Comparison of ENCODE assay signal across 1 cellular context in genomic region chr2:121377676-121378075, GRCh38.
TF ChIP-seq lines count a peak whose summit lies in the region.

No MANE protein-coding gene starts in this region.

TF ChIP-seq in HepG2, 621 proteins besides CTCF, POLR2A, EP300 and RAD21 (continued from another document):
- TF ChIP-seq ZNF768 (CRISPR knock-in tag; IDR thresholded peaks at IDR 0.05): no peak
- no peak for TF ChIP-seq ZNF790 (CRISPR knock-in tag; IDR thresholded peaks at IDR 0.05; ENCODE audit: borderline replicate concordance)
- TF ChIP-seq, protein P1, sequence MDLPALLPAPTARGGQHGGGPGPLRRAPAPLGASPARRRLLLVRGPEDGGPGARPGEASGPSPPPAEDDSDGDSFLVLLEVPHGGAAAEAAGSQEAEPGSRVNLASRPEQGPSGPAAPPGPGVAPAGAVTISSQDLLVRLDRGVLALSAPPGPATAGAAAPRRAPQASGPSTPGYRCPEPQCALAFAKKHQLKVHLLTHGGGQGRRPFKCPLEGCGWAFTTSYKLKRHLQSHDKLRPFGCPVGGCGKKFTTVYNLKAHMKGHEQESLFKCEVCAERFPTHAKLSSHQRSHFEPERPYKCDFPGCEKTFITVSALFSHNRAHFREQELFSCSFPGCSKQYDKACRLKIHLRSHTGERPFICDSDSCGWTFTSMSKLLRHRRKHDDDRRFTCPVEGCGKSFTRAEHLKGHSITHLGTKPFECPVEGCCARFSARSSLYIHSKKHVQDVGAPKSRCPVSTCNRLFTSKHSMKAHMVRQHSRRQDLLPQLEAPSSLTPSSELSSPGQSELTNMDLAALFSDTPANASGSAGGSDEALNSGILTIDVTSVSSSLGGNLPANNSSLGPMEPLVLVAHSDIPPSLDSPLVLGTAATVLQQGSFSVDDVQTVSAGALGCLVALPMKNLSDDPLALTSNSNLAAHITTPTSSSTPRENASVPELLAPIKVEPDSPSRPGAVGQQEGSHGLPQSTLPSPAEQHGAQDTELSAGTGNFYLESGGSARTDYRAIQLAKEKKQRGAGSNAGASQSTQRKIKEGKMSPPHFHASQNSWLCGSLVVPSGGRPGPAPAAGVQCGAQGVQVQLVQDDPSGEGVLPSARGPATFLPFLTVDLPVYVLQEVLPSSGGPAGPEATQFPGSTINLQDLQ (CRISPR knock-in tag; IDR thresholded peaks at IDR 0.05): no peak
- no peak for TF ChIP-seq SOX5 (CRISPR knock-in tag; IDR thresholded peaks at IDR 0.05; ENCODE audit: borderline replicate concordance)
- TF ChIP-seq ZNF652 (CRISPR knock-in tag; IDR thresholded peaks at IDR 0.05; ENCODE audit: borderline replicate concordance, low read depth): no peak
- TF ChIP-seq ZBTB42 (CRISPR knock-in tag; IDR thresholded peaks at IDR 0.05): no peak
- no peak for TF ChIP-seq ZNF607 (CRISPR knock-in tag; IDR thresholded peaks at IDR 0.05; ENCODE audit: borderline replicate concordance)
- no peak for TF ChIP-seq ONECUT2 (CRISPR knock-in tag; IDR thresholded peaks at IDR 0.05)
- TF ChIP-seq TEF (CRISPR knock-in tag; IDR thresholded peaks at IDR 0.05): no peak
- TF ChIP-seq ZNF383 (CRISPR knock-in tag; IDR thresholded peaks at IDR 0.05; ENCODE audit: borderline replicate concordance): no peak
- TF ChIP-seq ZNF530 (CRISPR knock-in tag; IDR thresholded peaks at IDR 0.05; ENCODE audit: low read depth): no peak
- TF ChIP-seq MBNL3 (CRISPR knock-in tag; conservative IDR thresholded peaks at IDR 0.05): no peak
- no peak for TF ChIP-seq TOPORS (CRISPR knock-in tag; IDR thresholded peaks at IDR 0.05)
- TF ChIP-seq, protein P2, sequence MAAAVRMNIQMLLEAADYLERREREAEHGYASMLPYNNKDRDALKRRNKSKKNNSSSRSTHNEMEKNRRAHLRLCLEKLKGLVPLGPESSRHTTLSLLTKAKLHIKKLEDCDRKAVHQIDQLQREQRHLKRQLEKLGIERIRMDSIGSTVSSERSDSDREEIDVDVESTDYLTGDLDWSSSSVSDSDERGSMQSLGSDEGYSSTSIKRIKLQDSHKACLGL (CRISPR knock-in tag; IDR thresholded peaks at IDR 0.05): no peak
- no peak for TF ChIP-seq ZNF263 (CRISPR knock-in tag; IDR thresholded peaks at IDR 0.05)
